1 cellular context compared by ENCODE assay signal in the genomic region with DNA sequence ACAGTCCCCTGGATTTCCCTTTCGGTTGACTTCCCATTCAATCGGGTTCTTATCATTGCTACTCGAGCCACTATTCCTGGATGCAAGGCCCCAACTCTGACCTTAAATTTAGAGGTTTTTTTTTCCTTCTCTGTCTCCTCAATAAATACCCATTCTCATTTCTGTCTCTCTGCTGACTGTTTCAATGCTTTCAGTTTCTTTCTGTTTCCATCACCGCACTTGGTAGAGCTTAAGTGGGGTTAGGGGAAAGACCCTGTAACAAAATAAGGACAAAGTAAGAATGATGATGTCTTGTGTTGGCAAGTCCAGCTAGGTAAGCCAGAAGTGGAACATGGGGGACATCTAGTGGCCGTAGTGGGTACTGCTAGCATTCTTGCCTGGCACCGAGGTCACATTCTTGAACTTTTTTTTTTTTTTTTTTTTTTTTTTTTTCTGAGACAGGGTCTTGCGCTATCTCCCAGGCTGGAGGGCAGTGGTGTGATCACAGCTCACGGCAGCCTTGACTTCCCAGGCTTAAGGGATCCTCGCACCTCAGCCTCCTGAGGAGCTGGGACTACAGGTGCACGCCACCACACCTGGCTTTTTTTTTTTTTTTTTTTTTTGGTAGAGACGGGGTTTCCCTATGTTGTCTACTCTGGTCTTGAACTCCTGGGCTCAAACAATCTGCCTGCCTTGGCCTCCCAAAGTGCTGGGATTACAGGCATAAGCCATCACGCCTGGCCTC.
TF ChIP-seq lines count a peak whose summit lies in the region.

No MANE protein-coding gene starts in this region.

TF ChIP-seq in H1, 55 proteins besides CTCF, POLR2A, EP300 and RAD21:
- TF ChIP-seq, protein P1, sequence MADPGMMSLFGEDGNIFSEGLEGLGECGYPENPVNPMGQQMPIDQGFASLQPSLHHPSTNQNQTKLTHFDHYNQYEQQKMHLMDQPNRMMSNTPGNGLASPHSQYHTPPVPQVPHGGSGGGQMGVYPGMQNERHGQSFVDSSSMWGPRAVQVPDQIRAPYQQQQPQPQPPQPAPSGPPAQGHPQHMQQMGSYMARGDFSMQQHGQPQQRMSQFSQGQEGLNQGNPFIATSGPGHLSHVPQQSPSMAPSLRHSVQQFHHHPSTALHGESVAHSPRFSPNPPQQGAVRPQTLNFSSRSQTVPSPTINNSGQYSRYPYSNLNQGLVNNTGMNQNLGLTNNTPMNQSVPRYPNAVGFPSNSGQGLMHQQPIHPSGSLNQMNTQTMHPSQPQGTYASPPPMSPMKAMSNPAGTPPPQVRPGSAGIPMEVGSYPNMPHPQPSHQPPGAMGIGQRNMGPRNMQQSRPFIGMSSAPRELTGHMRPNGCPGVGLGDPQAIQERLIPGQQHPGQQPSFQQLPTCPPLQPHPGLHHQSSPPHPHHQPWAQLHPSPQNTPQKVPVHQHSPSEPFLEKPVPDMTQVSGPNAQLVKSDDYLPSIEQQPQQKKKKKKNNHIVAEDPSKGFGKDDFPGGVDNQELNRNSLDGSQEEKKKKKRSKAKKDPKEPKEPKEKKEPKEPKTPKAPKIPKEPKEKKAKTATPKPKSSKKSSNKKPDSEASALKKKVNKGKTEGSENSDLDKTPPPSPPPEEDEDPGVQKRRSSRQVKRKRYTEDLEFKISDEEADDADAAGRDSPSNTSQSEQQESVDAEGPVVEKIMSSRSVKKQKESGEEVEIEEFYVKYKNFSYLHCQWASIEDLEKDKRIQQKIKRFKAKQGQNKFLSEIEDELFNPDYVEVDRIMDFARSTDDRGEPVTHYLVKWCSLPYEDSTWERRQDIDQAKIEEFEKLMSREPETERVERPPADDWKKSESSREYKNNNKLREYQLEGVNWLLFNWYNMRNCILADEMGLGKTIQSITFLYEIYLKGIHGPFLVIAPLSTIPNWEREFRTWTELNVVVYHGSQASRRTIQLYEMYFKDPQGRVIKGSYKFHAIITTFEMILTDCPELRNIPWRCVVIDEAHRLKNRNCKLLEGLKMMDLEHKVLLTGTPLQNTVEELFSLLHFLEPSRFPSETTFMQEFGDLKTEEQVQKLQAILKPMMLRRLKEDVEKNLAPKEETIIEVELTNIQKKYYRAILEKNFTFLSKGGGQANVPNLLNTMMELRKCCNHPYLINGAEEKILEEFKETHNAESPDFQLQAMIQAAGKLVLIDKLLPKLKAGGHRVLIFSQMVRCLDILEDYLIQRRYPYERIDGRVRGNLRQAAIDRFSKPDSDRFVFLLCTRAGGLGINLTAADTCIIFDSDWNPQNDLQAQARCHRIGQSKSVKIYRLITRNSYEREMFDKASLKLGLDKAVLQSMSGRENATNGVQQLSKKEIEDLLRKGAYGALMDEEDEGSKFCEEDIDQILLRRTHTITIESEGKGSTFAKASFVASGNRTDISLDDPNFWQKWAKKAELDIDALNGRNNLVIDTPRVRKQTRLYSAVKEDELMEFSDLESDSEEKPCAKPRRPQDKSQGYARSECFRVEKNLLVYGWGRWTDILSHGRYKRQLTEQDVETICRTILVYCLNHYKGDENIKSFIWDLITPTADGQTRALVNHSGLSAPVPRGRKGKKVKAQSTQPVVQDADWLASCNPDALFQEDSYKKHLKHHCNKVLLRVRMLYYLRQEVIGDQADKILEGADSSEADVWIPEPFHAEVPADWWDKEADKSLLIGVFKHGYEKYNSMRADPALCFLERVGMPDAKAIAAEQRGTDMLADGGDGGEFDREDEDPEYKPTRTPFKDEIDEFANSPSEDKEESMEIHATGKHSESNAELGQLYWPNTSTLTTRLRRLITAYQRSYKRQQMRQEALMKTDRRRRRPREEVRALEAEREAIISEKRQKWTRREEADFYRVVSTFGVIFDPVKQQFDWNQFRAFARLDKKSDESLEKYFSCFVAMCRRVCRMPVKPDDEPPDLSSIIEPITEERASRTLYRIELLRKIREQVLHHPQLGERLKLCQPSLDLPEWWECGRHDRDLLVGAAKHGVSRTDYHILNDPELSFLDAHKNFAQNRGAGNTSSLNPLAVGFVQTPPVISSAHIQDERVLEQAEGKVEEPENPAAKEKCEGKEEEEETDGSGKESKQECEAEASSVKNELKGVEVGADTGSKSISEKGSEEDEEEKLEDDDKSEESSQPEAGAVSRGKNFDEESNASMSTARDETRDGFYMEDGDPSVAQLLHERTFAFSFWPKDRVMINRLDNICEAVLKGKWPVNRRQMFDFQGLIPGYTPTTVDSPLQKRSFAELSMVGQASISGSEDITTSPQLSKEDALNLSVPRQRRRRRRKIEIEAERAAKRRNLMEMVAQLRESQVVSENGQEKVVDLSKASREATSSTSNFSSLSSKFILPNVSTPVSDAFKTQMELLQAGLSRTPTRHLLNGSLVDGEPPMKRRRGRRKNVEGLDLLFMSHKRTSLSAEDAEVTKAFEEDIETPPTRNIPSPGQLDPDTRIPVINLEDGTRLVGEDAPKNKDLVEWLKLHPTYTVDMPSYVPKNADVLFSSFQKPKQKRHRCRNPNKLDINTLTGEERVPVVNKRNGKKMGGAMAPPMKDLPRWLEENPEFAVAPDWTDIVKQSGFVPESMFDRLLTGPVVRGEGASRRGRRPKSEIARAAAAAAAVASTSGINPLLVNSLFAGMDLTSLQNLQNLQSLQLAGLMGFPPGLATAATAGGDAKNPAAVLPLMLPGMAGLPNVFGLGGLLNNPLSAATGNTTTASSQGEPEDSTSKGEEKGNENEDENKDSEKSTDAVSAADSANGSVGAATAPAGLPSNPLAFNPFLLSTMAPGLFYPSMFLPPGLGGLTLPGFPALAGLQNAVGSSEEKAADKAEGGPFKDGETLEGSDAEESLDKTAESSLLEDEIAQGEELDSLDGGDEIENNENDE (IDR thresholded peaks at IDR 0.05; ENCODE audit: insufficient replicate concordance, low read length) = no peak
- TF ChIP-seq SUZ12 (IDR thresholded peaks at IDR 0.05; ENCODE audit: low read length) = no peak
- TF ChIP-seq CREB1 (IDR thresholded peaks at IDR 0.05) = 0 out of 2 replicates have a peak, but pooled peaks have one; percentile 25
- no peak for TF ChIP-seq FOSL1 (IDR thresholded peaks at IDR 0.05; ENCODE audit: insufficient read depth, low read depth, low read length)
- no peak for TF ChIP-seq RXRA (IDR thresholded peaks at IDR 0.05; ENCODE audit: insufficient read depth, low read depth, low read length)
- 0 out of 2 replicates have a peak, but pooled peaks have one; percentile 35 for TF ChIP-seq JUND (IDR thresholded peaks at IDR 0.05; ENCODE audit: low read length)
- no peak for TF ChIP-seq ZNF274 (IDR thresholded peaks at IDR 0.05; ENCODE audit: borderline replicate concordance, extremely low read depth, low read length)
- TF ChIP-seq TEAD4 (IDR thresholded peaks at IDR 0.05; ENCODE audit: low read depth, low read length) = peak; percentile 87
- TF ChIP-seq CHD2 (IDR thresholded peaks at IDR 0.05; ENCODE audit: low read length) = no peak
- TF ChIP-seq ATF2 (IDR thresholded peaks at IDR 0.05; ENCODE audit: low read length) = 0 out of 2 replicates have a peak, but pooled peaks have one; percentile 19
- TF ChIP-seq SRF (IDR thresholded peaks at IDR 0.05; ENCODE audit: low read depth, low read length) = no peak
- no peak for TF ChIP-seq NRF1 (IDR thresholded peaks at IDR 0.05; ENCODE audit: low read depth, low read length)
- no peak for TF ChIP-seq SP1 (IDR thresholded peaks at IDR 0.05; ENCODE audit: low read depth, low read length)
- no peak for TF ChIP-seq NANOG (IDR thresholded peaks at IDR 0.05; ENCODE audit: insufficient read depth, low read depth, low read length, poor library complexity, severe bottlenecking)
- TF ChIP-seq KDM4A (IDR thresholded peaks at IDR 0.05; ENCODE audit: low read depth, low read length, severe bottlenecking) = no peak
- TF ChIP-seq TBP (IDR thresholded peaks at IDR 0.05; ENCODE audit: low read depth, low read length) = no peak
- TF ChIP-seq HDAC2 (IDR thresholded peaks at IDR 0.05; ENCODE audit: borderline replicate concordance in 1 of 2, low read depth in 2 of 2, low read length in 2 of 2) = no peak
- no peak for TF ChIP-seq SIRT6 (IDR thresholded peaks at IDR 0.05; ENCODE audit: low read length)
- no peak for TF ChIP-seq TCF12 (IDR thresholded peaks at IDR 0.05; ENCODE audit: low read depth, low read length)
- TF ChIP-seq JUN (IDR thresholded peaks at IDR 0.05; ENCODE audit: low read depth, low read length) = no peak
- TF ChIP-seq GABPA (IDR thresholded peaks at IDR 0.05; ENCODE audit: borderline replicate concordance, insufficient read depth, low read length) = no peak
- no peak for TF ChIP-seq MAX (IDR thresholded peaks at IDR 0.05)
- TF ChIP-seq SP4 (IDR thresholded peaks at IDR 0.05; ENCODE audit: low read length) = no peak
